Comparison of ENCODE assay signal across 16 cellular contexts in the genomic region with DNA sequence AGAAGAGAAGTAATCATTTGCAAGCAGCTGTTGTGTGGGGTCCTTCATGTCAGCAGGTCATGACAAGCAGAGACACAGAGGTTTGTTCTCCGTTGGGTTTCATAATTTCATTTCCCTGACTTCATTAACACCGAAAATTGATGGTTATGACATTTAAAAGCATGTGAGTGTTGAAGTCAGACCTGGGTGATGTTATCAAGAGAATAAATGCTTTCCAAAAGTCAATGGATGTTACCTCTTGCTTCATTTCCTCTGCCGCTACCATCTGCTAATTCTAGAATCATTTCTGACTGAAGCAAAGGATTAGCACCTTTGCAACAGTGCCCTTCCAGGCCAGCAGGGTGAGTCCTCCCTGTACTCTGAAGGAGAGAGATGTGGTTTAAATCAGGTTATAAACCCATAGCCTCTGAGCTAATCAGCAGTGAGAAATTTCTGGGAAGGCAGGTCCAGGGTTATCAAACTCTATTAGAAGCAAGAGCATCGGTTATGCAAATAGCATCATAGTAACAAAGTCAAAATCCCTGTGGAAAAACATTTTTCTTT.
DNase-seq lines count a peak whose midpoint lies in the region; TF ChIP-seq lines count a peak whose summit lies in the region.
"Had no signal": no experiment of that assay in that cellular context is flagged by ENCODE, and none has a peak within 500 bp of the region (broad histone marks: within the 10 kb centered on the region; RNA-seq: fewer than 3 reads in every experiment).

No MANE protein-coding gene starts in this region.

- H3K36me3 ChIP-seq in WERI-Rb-1 = peaks cover 31% of the 10 kb centered on the region
- no peaks in the 10 kb centered on the region for H3K36me3 ChIP-seq in thyroid gland

- H3K4me1 Mint-ChIP-seq in chondrocyte (ENCODE audit: low read depth) = peaks cover 4% of the 10 kb centered on the region

- no peaks in the 10 kb centered on the region for H3K9me3 ChIP-seq in WERI-Rb-1 (ENCODE audit: severe bottlenecking)
- H3K9me3 ChIP-seq in thyroid gland = no peaks in the 10 kb centered on the region

- no peaks in the 10 kb centered on the region for H3K27me3 Mint-ChIP-seq in chondrocyte (ENCODE audit: low read depth)

- H3K36me3 Mint-ChIP-seq in chondrocyte (ENCODE audit: low read depth) = no peaks in the 10 kb centered on the region

- no peak overlapping the region for H3K27ac ChIP-seq in WERI-Rb-1
- H3K27ac ChIP-seq in thyroid gland = no peak overlapping the region
- H3K27ac ChIP-seq: C4-2B, HL-60 had no signal

- H3K9me3 Mint-ChIP-seq in chondrocyte (ENCODE audit: low read depth) = peaks cover 3% of the 10 kb centered on the region

- H3K27me3 ChIP-seq in WERI-Rb-1 (ENCODE audit: insufficient read depth, low read depth, severe bottlenecking) = no peaks in the 10 kb centered on the region
- no peaks in the 10 kb centered on the region for H3K27me3 ChIP-seq in thyroid gland

- no peak overlapping the region for H3K27ac Mint-ChIP-seq in chondrocyte (ENCODE audit: unreplicated experiment)

- 90 to 95% methylated on average over 4 of the region's 4 CpGs for WGBS in thyroid gland, 2 donors

- no peak overlapping the region for H3K4me3 Mint-ChIP-seq in chondrocyte (ENCODE audit: unreplicated experiment)

- peaks cover 0 to 14% of the 10 kb centered on the region in 2 donors for H3K4me1 ChIP-seq in thyroid gland

- DNase-seq in NCI-H82 (lab: John Stamatoyannopoulos, UW) = peak; percentile 24
- no peak for DNase-seq in NCI-H82 treated with DMSO at 0.1 percent for 48 hours (lab: John Stamatoyannopoulos, UW; ENCODE audit: unreplicated experiment)
- DNase-seq in WERI-Rb-1 = peak; percentile 19
- DNase-seq in iPS-NIHi11 (ENCODE audit: low spot score) = peak; percentile 19
- DNase-seq in chondrocyte (ENCODE audit: low spot score) = no peak
- DNase-seq in NK-92 (lab: John Stamatoyannopoulos, UW; ENCODE audit: unreplicated experiment) = no peak
- DNase-seq in thyroid gland = no peak
- no peak for DNase-seq in AG20443 (ENCODE audit: low spot score)
- DNase-seq: DMS153; NCI-H2029 treated with DMSO at 0.1 percent for 48 hours; NCI-H510A treated with DMSO at 0.1 percent for 48 hours; NK-92 treated with Interleukin-12 subunit alpha and Interleukin-12 subunit beta, amount 100 ng/mL, for 24 hours; OCI-M1; SHP77 treated with DMSO at 0.1 percent for 48 hours had no signal

- peak; percentile 37 for TF ChIP-seq CTCF in WERI-Rb-1 (IDR thresholded peaks at IDR 0.05; ENCODE audit: low read depth, low read length)
- TF ChIP-seq CTCF in chondrocyte (IDR thresholded peaks at IDR 0.05) = no peak
- no peak for TF ChIP-seq CTCF in thyroid gland (IDR thresholded peaks at IDR 0.05)

- TF ChIP-seq POLR2A in thyroid gland (IDR thresholded peaks at IDR 0.05) = no peak

- H3K4me3 ChIP-seq in WERI-Rb-1 (ENCODE audit: low read depth, low read length) (no peak overlapping the region), thyroid gland (replicated peaks in 1 of 3) (no peak overlapping the region)

- intact Hi-C loops in thyroid gland (cut with DNase I) = no loop called here

Comparison
In these comparisons a context has a peak if more than half of its experiments do, and no peak if none do; other contexts are left out.
1. DNase-seq: peak in NCI-H82 (single experiment), WERI-Rb-1 (single experiment) and iPS-NIHi11 (single experiment); none in NCI-H82 treated with DMSO at 0.1 percent for 48 hours (single experiment), chondrocyte (single experiment), NK-92 (single experiment), thyroid gland (0 of 2) and AG20443 (single experiment).